In genomic region chr4:8260656-8261111, GRCh38 we compare ENCODE assay signal across 12 cellular contexts. TPM values are rescaled to one million over a fixed set of nuclear protein-coding genes. Genes with fewer than 3 reads are reported as not detected.
DNase-seq lines count a peak whose midpoint lies in the region; ATAC-seq and TF ChIP-seq lines count a peak whose summit lies in the region.
"Had no signal": no experiment of that assay in that cellular context is flagged by ENCODE, and none has a peak within 500 bp of the region (broad histone marks: within the 10 kb centered on the region; RNA-seq: fewer than 3 reads in every experiment).

No MANE protein-coding gene starts in this region.

- DNase-seq in EH (ENCODE audit: low read depth) = peak; percentile 96
- DNase-seq in fibroblast of villous mesenchyme (ENCODE audit: low read depth) = peak; percentile 92
- peak; percentile 23 for DNase-seq in skeletal muscle cell (ENCODE audit: low read depth)
- DNase-seq in effector CD4-positive, alpha-beta T cell = no peak
- DNase-seq in cardiac septum (ENCODE audit: low spot score) = no peak
- DNase-seq: activated CD8-positive, alpha-beta memory T cell treated with anti-CD3 and anti-CD28 coated beads, Interleukin-2, amount 50 U/mL, for 48 hours; colonic mucosa; NCI-H1417 treated with DMSO at 0.1 percent for 48 hours had no signal

- TF ChIP-seq CTCF in fibroblast of villous mesenchyme (IDR thresholded peaks at IDR 0.05; ENCODE audit: insufficient read depth, low read depth, low read length) = peak; percentile 33

- intact Hi-C loops in cardiac septum (cut with DNase I) = no loop called here

- ATAC-seq in SK-N-SH treated with all-trans-retinoic acid at 6 μM for 48 hours = peak; percentile 43
- no peak for ATAC-seq in HG03520 (IDR thresholded peaks at IDR 0.05; ENCODE audit: unreplicated experiment)
- no peak for ATAC-seq in HG02623 (IDR thresholded peaks at IDR 0.05; ENCODE audit: unreplicated experiment)

- H3K4me3 ChIP-seq in fibroblast of villous mesenchyme (ENCODE audit: low read depth, low read length) (no peak overlapping the region), skeletal muscle cell (ENCODE audit: low read depth, low read length) (no peak overlapping the region)
- H3K4me3 ChIP-seq: colonic mucosa had no signal

TF ChIP-seq in SK-N-SH treated with all-trans-retinoic acid at 6 μM for 48 hours, 23 proteins besides CTCF, POLR2A, EP300 and RAD21:
- TF ChIP-seq BACH2 (CRISPR knock-in tag; IDR thresholded peaks at IDR 0.05; ENCODE audit: borderline replicate concordance) (no peak), CREB5 (CRISPR knock-in tag; IDR thresholded peaks at IDR 0.05; ENCODE audit: low read depth) (no peak), ZNF70 (CRISPR knock-in tag; IDR thresholded peaks at IDR 0.05) (no peak)

RNA-seq across cellular contexts. Expression of gene HTRA3, which starts 8.9 kb away (rescaled TPM):
- 0.86 and 1.3 TPM in 2 replicates for total RNA-seq in fibroblast of villous mesenchyme
- total RNA-seq in cardiac septum = 50.8 TPM
- total RNA-seq: SK-MEL-5 had no signal

Comparison
In these comparisons a context has a peak if more than half of its experiments do, and no peak if none do; other contexts are left out.
1. DNase-seq: peak in EH (single experiment), fibroblast of villous mesenchyme (single experiment) and skeletal muscle cell (single experiment); none in effector CD4-positive, alpha-beta T cell (single experiment) and cardiac septum (single experiment).
2. RNA of gene HTRA3, which starts 8.9 kb away (total RNA-seq): 50.8 TPM in cardiac septum (single experiment); 0.86 to 1.3 TPM in fibroblast of villous mesenchyme; every median in the first group is over 10 times any median in the second.